ENCODE assay signal across 1 cellular context in the genomic region with DNA sequence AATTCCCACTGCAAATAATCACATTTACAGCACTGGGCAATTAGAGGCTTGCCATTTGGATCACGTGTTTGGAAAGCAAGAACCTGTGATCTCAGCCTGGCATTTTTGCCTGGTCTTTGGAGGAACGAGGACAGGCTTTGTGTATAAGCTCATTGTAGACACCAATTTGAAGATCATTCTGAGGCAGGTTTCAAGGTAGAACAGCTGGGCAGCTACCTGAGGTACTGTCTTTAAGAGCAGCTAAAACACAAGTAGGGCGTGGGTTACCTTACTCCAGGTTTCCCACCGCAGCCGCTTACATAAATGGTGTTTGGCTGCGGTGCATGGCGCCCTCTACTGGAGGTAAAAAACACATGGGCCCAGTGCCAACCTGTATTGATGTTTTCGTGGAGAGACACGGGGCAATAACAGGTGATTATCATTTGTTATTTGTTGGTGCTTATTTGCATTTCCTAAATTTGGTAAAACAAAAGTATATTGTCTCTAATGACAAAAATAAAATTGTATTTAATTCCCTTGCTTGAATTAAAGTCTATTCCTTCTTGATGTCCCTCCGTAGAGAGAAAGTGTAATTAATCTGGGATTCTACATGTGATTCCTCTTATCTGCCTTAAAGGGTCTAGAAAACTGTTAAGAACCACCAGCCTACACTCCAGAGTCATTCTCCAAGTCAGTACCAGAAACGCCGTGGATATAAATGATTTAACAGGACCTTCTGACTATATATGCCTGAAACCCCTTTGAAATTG.
TF ChIP-seq lines count a peak whose summit lies in the region.

No MANE protein-coding gene starts in this region.

TF ChIP-seq in GM23338, 12 proteins besides CTCF, POLR2A, EP300 and RAD21 (continued from another document):
- TF ChIP-seq, protein P1, sequence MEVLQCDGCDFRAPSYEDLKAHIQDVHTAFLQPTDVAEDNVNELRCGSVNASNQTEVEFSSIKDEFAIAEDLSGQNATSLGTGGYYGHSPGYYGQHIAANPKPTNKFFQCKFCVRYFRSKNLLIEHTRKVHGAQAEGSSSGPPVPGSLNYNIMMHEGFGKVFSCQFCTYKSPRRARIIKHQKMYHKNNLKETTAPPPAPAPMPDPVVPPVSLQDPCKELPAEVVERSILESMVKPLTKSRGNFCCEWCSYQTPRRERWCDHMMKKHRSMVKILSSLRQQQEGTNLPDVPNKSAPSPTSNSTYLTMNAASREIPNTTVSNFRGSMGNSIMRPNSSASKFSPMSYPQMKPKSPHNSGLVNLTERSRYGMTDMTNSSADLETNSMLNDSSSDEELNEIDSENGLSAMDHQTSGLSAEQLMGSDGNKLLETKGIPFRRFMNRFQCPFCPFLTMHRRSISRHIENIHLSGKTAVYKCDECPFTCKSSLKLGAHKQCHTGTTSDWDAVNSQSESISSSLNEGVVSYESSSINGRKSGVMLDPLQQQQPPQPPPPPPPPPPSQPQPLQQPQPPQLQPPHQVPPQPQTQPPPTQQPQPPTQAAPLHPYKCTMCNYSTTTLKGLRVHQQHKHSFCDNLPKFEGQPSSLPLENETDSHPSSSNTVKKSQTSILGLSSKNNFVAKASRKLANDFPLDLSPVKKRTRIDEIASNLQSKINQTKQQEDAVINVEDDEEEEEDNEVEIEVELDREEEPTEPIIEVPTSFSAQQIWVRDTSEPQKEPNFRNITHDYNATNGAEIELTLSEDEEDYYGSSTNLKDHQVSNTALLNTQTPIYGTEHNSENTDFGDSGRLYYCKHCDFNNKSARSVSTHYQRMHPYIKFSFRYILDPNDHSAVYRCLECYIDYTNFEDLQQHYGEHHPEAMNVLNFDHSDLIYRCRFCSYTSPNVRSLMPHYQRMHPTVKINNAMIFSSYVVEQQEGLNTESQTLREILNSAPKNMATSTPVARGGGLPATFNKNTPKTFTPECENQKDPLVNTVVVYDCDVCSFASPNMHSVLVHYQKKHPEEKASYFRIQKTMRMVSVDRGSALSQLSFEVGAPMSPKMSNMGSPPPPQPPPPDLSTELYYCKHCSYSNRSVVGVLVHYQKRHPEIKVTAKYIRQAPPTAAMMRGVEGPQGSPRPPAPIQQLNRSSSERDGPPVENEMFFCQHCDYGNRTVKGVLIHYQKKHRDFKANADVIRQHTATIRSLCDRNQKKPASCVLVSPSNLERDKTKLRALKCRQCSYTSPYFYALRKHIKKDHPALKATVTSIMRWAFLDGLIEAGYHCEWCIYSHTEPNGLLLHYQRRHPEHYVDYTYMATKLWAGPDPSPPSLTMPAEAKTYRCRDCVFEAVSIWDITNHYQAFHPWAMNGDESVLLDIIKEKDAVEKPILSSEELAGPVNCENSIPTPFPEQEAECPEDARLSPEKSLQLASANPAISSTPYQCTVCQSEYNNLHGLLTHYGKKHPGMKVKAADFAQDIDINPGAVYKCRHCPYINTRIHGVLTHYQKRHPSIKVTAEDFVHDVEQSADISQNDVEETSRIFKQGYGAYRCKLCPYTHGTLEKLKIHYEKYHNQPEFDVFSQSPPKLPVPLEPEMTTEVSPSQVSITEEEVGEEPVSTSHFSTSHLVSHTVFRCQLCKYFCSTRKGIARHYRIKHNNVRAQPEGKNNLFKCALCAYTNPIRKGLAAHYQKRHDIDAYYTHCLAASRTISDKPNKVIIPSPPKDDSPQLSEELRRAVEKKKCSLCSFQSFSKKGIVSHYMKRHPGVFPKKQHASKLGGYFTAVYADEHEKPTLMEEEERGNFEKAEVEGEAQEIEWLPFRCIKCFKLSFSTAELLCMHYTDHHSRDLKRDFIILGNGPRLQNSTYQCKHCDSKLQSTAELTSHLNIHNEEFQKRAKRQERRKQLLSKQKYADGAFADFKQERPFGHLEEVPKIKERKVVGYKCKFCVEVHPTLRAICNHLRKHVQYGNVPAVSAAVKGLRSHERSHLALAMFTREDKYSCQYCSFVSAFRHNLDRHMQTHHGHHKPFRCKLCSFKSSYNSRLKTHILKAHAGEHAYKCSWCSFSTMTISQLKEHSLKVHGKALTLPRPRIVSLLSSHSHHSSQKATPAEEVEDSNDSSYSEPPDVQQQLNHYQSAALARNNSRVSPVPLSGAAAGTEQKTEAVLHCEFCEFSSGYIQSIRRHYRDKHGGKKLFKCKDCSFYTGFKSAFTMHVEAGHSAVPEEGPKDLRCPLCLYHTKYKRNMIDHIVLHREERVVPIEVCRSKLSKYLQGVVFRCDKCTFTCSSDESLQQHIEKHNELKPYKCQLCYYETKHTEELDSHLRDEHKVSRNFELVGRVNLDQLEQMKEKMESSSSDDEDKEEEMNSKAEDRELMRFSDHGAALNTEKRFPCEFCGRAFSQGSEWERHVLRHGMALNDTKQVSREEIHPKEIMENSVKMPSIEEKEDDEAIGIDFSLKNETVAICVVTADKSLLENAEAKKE (CRISPR knock-in tag; IDR thresholded peaks at IDR 0.05) = no peak
- TF ChIP-seq, protein P2, sequence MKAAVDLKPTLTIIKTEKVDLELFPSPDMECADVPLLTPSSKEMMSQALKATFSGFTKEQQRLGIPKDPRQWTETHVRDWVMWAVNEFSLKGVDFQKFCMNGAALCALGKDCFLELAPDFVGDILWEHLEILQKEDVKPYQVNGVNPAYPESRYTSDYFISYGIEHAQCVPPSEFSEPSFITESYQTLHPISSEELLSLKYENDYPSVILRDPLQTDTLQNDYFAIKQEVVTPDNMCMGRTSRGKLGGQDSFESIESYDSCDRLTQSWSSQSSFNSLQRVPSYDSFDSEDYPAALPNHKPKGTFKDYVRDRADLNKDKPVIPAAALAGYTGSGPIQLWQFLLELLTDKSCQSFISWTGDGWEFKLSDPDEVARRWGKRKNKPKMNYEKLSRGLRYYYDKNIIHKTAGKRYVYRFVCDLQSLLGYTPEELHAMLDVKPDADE (IDR thresholded peaks at IDR 0.05) = no peak
- TF ChIP-seq EZH2 (IDR thresholded peaks at IDR 0.05; ENCODE audit: low read depth, unreplicated experiment) = no peak
- TF ChIP-seq ZNF114 (CRISPR knock-in tag; IDR thresholded peaks at IDR 0.05) = no peak
